8 cellular contexts compared by ENCODE assay signal in the genomic region with DNA sequence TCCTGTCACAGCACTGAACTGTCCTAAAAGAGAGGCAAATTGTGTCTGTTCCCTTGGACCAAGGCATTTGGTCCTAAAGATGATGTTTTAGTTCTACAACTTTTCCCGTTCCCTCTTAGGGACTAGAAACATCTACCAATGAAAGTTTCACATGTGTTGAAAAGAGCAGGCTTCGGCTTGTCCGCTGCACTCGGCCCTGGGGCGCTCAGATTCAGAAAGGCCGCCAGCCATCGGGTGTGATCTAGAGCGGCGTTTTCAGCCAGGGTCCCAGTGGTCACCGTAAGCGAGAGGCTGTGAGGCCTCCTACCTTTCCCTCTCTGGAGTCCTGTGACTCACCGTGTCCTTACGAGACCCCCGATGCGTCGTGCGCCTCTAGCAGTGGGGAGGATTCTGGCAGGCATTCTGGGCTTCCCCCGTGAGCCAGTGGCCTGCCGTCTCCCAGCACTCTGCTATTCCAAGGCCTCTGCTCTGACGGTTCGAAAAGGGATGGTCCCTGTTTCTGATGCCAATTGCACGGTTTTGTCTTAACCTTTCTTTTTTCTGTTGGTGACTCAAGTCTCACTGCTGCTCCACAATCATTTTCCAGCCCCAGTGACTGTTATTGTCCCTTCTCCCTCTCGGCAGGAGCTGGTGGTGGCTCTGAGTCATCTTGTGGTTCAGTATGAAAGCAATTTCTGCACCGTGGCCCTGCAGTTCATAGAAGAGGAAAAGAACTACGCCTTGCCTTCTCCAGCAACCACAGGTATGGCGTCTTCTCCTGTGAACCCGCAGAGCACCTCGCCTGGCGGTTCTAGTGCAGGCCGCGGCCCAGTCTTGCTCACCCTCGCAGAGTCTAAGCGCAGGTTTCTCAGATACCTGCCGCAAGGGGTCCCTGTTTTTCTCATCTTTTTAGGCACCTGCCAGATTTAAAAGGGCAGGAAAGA.
DNase-seq lines count a peak whose midpoint lies in the region; ATAC-seq and TF ChIP-seq lines count a peak whose summit lies in the region.

No MANE protein-coding gene starts in this region.

- ATAC-seq in CD4-positive, CD25-positive, alpha-beta regulatory T cell (ENCODE audit: low read depth in 2 of 2), result peak; percentile 70 to 72
- no peak for ATAC-seq in GM23338

- peaks cover 9 to 55% (median 29%) of the 10 kb centered on the region in 4 donors for H3K4me1 Mint-ChIP-seq in CD4-positive, CD25-positive, alpha-beta regulatory T cell
- no peaks in the 10 kb centered on the region for H3K4me1 Mint-ChIP-seq in GM23338
- no peaks in the 10 kb centered on the region for H3K4me1 Mint-ChIP-seq in progenitor cell of endocrine pancreas (ENCODE audit: low read depth)

- peaks cover 34% of the 10 kb centered on the region for H3K4me1 ChIP-seq in CD4-positive, CD25-positive, alpha-beta regulatory T cell (ENCODE audit: control insufficient read depth, insufficient read depth, low read length, poor library complexity, severe bottlenecking)
- H3K4me1 ChIP-seq in GM23338 (ENCODE audit: insufficient read depth) (no peaks in the 10 kb centered on the region), esophagus (ENCODE audit: control insufficient read depth in 2 of 2, insufficient read depth in 2 of 2, low read length in 1 of 2) (peaks cover 6 to 26% of the 10 kb centered on the region in 2 donors)

- 0 out of 2 replicates have a peak, but pooled peaks cover 3% of the 10 kb centered on the region for H4K20me1 ChIP-seq in GM23338 (replicated peaks; ENCODE audit: insufficient read depth)

- TF ChIP-seq CTCF in GM23338 (conservative IDR thresholded peaks at IDR 0.05; ENCODE audit: low read depth in 2 of 2) (no peak), progenitor cell of endocrine pancreas (IDR thresholded peaks at IDR 0.05; ENCODE audit: unreplicated experiment) (no peak)

- peaks cover 5% of the 10 kb centered on the region for H3K36me3 ChIP-seq in CD4-positive, CD25-positive, alpha-beta regulatory T cell (ENCODE audit: control insufficient read depth, insufficient read depth, low read length)
- H3K36me3 ChIP-seq in GM23338 (ENCODE audit: insufficient read depth) (0 out of 2 replicates have a peak, but pooled peaks cover 3% of the 10 kb centered on the region), esophagus (ENCODE audit: control insufficient read depth in 2 of 2, insufficient read depth in 2 of 2, low read length in 1 of 2) (peaks cover 4 to 14% of the 10 kb centered on the region in 2 donors)

- H3K36me3 Mint-ChIP-seq in CD4-positive, CD25-positive, alpha-beta regulatory T cell, result peaks cover 27% of the 10 kb centered on the region
- H3K36me3 Mint-ChIP-seq in GM23338 (ENCODE audit: low read depth) (peaks cover 8% of the 10 kb centered on the region; the same call in 2 of the 3 replicates), progenitor cell of endocrine pancreas (ENCODE audit: insufficient read depth) (peaks cover 11% of the 10 kb centered on the region)

- no peaks in the 10 kb centered on the region for H3F3A ChIP-seq in GM23338 (replicated peaks; ENCODE audit: low read depth)

- H3K4me3 Mint-ChIP-seq in CD4-positive, CD25-positive, alpha-beta regulatory T cell, result peak overlapping the region; percentile 77 to 88 (median 84)
- H3K4me3 Mint-ChIP-seq in GM23338, result no peak overlapping the region
- H3K4me3 Mint-ChIP-seq in progenitor cell of endocrine pancreas (ENCODE audit: low read depth), result no peak overlapping the region

- no peaks in the 10 kb centered on the region for H3K9me3 Mint-ChIP-seq in CD4-positive, CD25-positive, alpha-beta regulatory T cell
- no peaks in the 10 kb centered on the region; the same call in 2 of the 3 replicates for H3K9me3 Mint-ChIP-seq in GM23338
- H3K9me3 Mint-ChIP-seq in progenitor cell of endocrine pancreas (ENCODE audit: low read depth), result no peaks in the 10 kb centered on the region

- no peaks in the 10 kb centered on the region for H3K9me3 ChIP-seq in CD4-positive, CD25-positive, alpha-beta regulatory T cell (ENCODE audit: control insufficient read depth in 2 of 2, low read length in 2 of 2)
- H3K9me3 ChIP-seq in esophagus (ENCODE audit: control insufficient read depth in 2 of 2, insufficient read depth in 1 of 2, low read depth in 1 of 2, low read length in 1 of 2), result peaks cover 0 to 4% of the 10 kb centered on the region in 2 donors

- H2AFZ ChIP-seq in GM23338, result no peak overlapping the region

- peak overlapping the region; percentile 88 for H3K27ac ChIP-seq in CD4-positive, CD25-positive, alpha-beta regulatory T cell (ENCODE audit: insufficient read depth, low read length, poor library complexity, severe bottlenecking)
- H3K27ac ChIP-seq in GM23338 (ENCODE audit: low read depth), result peak overlapping the region; percentile 80
- H3K27ac ChIP-seq in esophagus (ENCODE audit: low read depth in 2 of 2, low read length in 1 of 2), result peak overlapping the region; percentile 54 to 89

- peak; percentile 53 to 95 (median 74) for DNase-seq in CD4-positive, CD25-positive, alpha-beta regulatory T cell
- DNase-seq in GM23338 (ENCODE audit: low spot score) (no peak), NCI-H226 (peak; percentile 78), progenitor cell of endocrine pancreas (ENCODE audit: low spot score, unreplicated experiment) (no peak), ureter (ENCODE audit: low spot score) (peak; percentile 71), NCI-H187 (lab: John Stamatoyannopoulos, UW) (no peak)
- DNase-seq in activated CD8-positive, alpha-beta memory T cell treated with anti-CD3 and anti-CD28 coated beads for 24 hours, result peak; percentile 82

- no peaks in the 10 kb centered on the region for H3K27me3 Mint-ChIP-seq in CD4-positive, CD25-positive, alpha-beta regulatory T cell
- H3K27me3 Mint-ChIP-seq in GM23338 (ENCODE audit: insufficient read depth, low read depth, poor library complexity), result peaks cover 6% of the 10 kb centered on the region
- no peaks in the 10 kb centered on the region for H3K27me3 Mint-ChIP-seq in progenitor cell of endocrine pancreas

- no peaks in the 10 kb centered on the region for H3K79me2 ChIP-seq in GM23338 (replicated peaks; ENCODE audit: insufficient read depth)

- H3K9me2 ChIP-seq in GM23338 (ENCODE audit: insufficient read depth), result no peaks in the 10 kb centered on the region

- 34 to 47% methylated on average over 34 of the region's 34 CpGs for WGBS in esophagus, 2 donors

- H3K27me3 ChIP-seq in CD4-positive, CD25-positive, alpha-beta regulatory T cell (ENCODE audit: control insufficient read depth, insufficient read depth, low read length), result no peaks in the 10 kb centered on the region
- no peaks in the 10 kb centered on the region for H3K27me3 ChIP-seq in GM23338 (ENCODE audit: insufficient read depth)
- H3K27me3 ChIP-seq in esophagus (ENCODE audit: control insufficient read depth in 1 of 2, insufficient read depth in 2 of 2, low read length in 2 of 2), result no peaks in the 10 kb centered on the region

- peak overlapping the region; percentile 96 to 99 (median 99) for H3K27ac Mint-ChIP-seq in CD4-positive, CD25-positive, alpha-beta regulatory T cell
- H3K27ac Mint-ChIP-seq in GM23338, result peak overlapping the region; percentile 80
- peak overlapping the region; percentile 56 for H3K27ac Mint-ChIP-seq in progenitor cell of endocrine pancreas

- H3K4me3 ChIP-seq in CD4-positive, CD25-positive, alpha-beta regulatory T cell (ENCODE audit: low read depth, low read length), result peak overlapping the region; percentile 65
- no peak overlapping the region for H3K4me3 ChIP-seq in GM23338
- no peak overlapping the region for H3K4me3 ChIP-seq in esophagus (ENCODE audit: low read depth in 1 of 2, low read length in 2 of 2)

- no peak overlapping the region for H3K4me2 ChIP-seq in GM23338

TF ChIP-seq in GM23338, 12 proteins besides CTCF, POLR2A, EP300 and RAD21 (continues in another document):
- no peak for TF ChIP-seq ZNF331 (CRISPR knock-in tag; IDR thresholded peaks at IDR 0.05; ENCODE audit: low read depth)
- no peak for TF ChIP-seq NANOG (IDR thresholded peaks at IDR 0.05; ENCODE audit: borderline replicate concordance)
- no peak for TF ChIP-seq EZH2 (IDR thresholded peaks at IDR 0.05; ENCODE audit: low read depth, unreplicated experiment)
- no peak for TF ChIP-seq EZH2phosphoT487 (IDR thresholded peaks at IDR 0.05; ENCODE audit: unreplicated experiment)
- no peak for TF ChIP-seq CREB1 (CRISPR knock-in tag; IDR thresholded peaks at IDR 0.05; ENCODE audit: low read depth)
- no peak for TF ChIP-seq STAT1 (IDR thresholded peaks at IDR 0.05; ENCODE audit: unreplicated experiment)
- TF ChIP-seq, protein P1, sequence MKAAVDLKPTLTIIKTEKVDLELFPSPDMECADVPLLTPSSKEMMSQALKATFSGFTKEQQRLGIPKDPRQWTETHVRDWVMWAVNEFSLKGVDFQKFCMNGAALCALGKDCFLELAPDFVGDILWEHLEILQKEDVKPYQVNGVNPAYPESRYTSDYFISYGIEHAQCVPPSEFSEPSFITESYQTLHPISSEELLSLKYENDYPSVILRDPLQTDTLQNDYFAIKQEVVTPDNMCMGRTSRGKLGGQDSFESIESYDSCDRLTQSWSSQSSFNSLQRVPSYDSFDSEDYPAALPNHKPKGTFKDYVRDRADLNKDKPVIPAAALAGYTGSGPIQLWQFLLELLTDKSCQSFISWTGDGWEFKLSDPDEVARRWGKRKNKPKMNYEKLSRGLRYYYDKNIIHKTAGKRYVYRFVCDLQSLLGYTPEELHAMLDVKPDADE (IDR thresholded peaks at IDR 0.05), result no peak
- TF ChIP-seq, protein P2, sequence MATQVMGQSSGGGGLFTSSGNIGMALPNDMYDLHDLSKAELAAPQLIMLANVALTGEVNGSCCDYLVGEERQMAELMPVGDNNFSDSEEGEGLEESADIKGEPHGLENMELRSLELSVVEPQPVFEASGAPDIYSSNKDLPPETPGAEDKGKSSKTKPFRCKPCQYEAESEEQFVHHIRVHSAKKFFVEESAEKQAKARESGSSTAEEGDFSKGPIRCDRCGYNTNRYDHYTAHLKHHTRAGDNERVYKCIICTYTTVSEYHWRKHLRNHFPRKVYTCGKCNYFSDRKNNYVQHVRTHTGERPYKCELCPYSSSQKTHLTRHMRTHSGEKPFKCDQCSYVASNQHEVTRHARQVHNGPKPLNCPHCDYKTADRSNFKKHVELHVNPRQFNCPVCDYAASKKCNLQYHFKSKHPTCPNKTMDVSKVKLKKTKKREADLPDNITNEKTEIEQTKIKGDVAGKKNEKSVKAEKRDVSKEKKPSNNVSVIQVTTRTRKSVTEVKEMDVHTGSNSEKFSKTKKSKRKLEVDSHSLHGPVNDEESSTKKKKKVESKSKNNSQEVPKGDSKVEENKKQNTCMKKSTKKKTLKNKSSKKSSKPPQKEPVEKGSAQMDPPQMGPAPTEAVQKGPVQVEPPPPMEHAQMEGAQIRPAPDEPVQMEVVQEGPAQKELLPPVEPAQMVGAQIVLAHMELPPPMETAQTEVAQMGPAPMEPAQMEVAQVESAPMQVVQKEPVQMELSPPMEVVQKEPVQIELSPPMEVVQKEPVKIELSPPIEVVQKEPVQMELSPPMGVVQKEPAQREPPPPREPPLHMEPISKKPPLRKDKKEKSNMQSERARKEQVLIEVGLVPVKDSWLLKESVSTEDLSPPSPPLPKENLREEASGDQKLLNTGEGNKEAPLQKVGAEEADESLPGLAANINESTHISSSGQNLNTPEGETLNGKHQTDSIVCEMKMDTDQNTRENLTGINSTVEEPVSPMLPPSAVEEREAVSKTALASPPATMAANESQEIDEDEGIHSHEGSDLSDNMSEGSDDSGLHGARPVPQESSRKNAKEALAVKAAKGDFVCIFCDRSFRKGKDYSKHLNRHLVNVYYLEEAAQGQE (IDR thresholded peaks at IDR 0.05; ENCODE audit: unreplicated experiment), result no peak

Comparison
In these comparisons a context has a peak if more than half of its experiments do, and no peak if none do; other contexts are left out.
1. DNase-seq: peak in CD4-positive, CD25-positive, alpha-beta regulatory T cell (3 of 3), NCI-H226 (single experiment), activated CD8-positive, alpha-beta memory T cell treated with anti-CD3 and anti-CD28 coated beads for 24 hours (single experiment) and ureter (single experiment); none in GM23338 (single experiment), progenitor cell of endocrine pancreas (single experiment) and NCI-H187 (0 of 2).
2. H3K4me3 Mint-ChIP-seq: peak in CD4-positive, CD25-positive, alpha-beta regulatory T cell (4 of 4); none in GM23338 (single experiment) and progenitor cell of endocrine pancreas (single experiment).
3. Peak in every context shown above with its lines, with median percentiles within 50 percentile points of each other: H3K27ac ChIP-seq and H3K27ac Mint-ChIP-seq.